In genomic region chr2:135913726-135914365, GRCh38 we compare ENCODE assay signal across 8 cellular contexts. TPM values are rescaled to one million over a fixed set of nuclear protein-coding genes. Genes with fewer than 3 reads are reported as not detected.
DNase-seq lines count a peak whose midpoint lies in the region; ATAC-seq lines count a peak whose summit lies in the region.

No MANE protein-coding gene starts in this region.

- in situ Hi-C loops in ACHN (cut with HindIII; ENCODE audit: low pct_ligation_motif_present, low pct_unique_long_range_greater_than_20kb, low sequenced_read_pairs), result no loop called here

- ATAC-seq in HG02973 (IDR thresholded peaks at IDR 0.05; ENCODE audit: unreplicated experiment), result no peak

- DNase-seq in ACHN (peak; percentile 67), Daoy (ENCODE audit: low read depth) (peak; percentile 26), NCI-H1694 treated with DMSO at 0.1 percent for 48 hours (lab: John Stamatoyannopoulos, UW) (peak; percentile 39), fibroblast of peridontal ligament (ENCODE audit: extremely low read depth) (peak; percentile 72), renal cortical epithelial cell (ENCODE audit: low read depth) (peak; percentile 44), NCI-H1048 (lab: John Stamatoyannopoulos, UW) (no peak)
- peak; percentile 48 for DNase-seq in activated CD4-positive, alpha-beta T cell treated with anti-CD3 and anti-CD28 coated beads for 48 hours

RNA-seq across cellular contexts. Expression of gene MCM6, which starts 37.6 kb away (rescaled TPM):
- total RNA-seq in Daoy (2014; rRNA removed; shearing (Covaris generic)), result 18.5 and 22.7 TPM in 2 replicates
- total RNA-seq in renal cortical epithelial cell, result 14.4 and 14.8 TPM in 2 replicates
